ENCODE assay signal across 8 cellular contexts in genomic region chr12:49098035-49098451, GRCh38. TPM values are rescaled to one million over a fixed set of nuclear protein-coding genes. Genes with fewer than 3 reads are reported as not detected.
DNase-seq lines count a peak whose midpoint lies in the region; ATAC-seq, FAIRE-seq and TF ChIP-seq lines count a peak whose summit lies in the region.

No MANE protein-coding gene starts in this region.

- BruUV-seq in A673 (replicated peaks; lab: Mats Ljungman, UMichigan): no TSS peak

- no peaks in the 10 kb centered on the region for H3K9me3 Mint-ChIP-seq in activated T-helper 17 cell treated with anti-CD3 and anti-CD28 coated beads, Interleukin-2, amount 50 U/mL, for 72 hours

- no peak overlapping the region for H3K4me3 ChIP-seq in A673 (ENCODE audit: low read depth, low read length, poor library complexity, severe bottlenecking)
- H3K4me3 ChIP-seq in psoas muscle: no peak overlapping the region

- no peak overlapping the region for H3K27ac Mint-ChIP-seq in activated T-helper 17 cell treated with anti-CD3 and anti-CD28 coated beads, Interleukin-2, amount 50 U/mL, for 72 hours

- peaks cover 24% of the 10 kb centered on the region for H3K27me3 ChIP-seq in A673 (replicated peaks; ENCODE audit: insufficient read depth, low read depth, low read length, poor library complexity)
- H3K27me3 ChIP-seq in psoas muscle (ENCODE audit: insufficient read depth in 3 of 3, low read length in 2 of 3): peaks cover 0 to 20% (median 4%) of the 10 kb centered on the region in 3 donors

- peaks cover 69% of the 10 kb centered on the region for H3K36me3 Mint-ChIP-seq in activated T-helper 17 cell treated with anti-CD3 and anti-CD28 coated beads, Interleukin-2, amount 50 U/mL, for 72 hours (ENCODE audit: low read depth)

- H3K4me3 Mint-ChIP-seq in activated T-helper 17 cell treated with anti-CD3 and anti-CD28 coated beads, Interleukin-2, amount 50 U/mL, for 72 hours: no peak overlapping the region

- H3K36me3 ChIP-seq in A673 (ENCODE audit: insufficient read depth, low read length, poor library complexity, severe bottlenecking): peaks cover 30% of the 10 kb centered on the region
- peaks cover 0 to 69% of the 10 kb centered on the region in 2 donors for H3K36me3 ChIP-seq in psoas muscle (ENCODE audit: insufficient read depth in 1 of 2, low read depth in 1 of 2)

- H3K4me1 Mint-ChIP-seq in activated T-helper 17 cell treated with anti-CD3 and anti-CD28 coated beads, Interleukin-2, amount 50 U/mL, for 72 hours: peaks cover 8% of the 10 kb centered on the region

- POLR2A ChIA-PET in A673 (lab: Charles Lee; ENCODE audit: low non-redundant PET): no interaction called here

- DNase-seq in A673 (ENCODE audit: low spot score) (peak; percentile 67), OCI-M1 (lab: John Stamatoyannopoulos, UW) (peak; percentile 82), frontal cortex (ENCODE audit: low spot score in 2 of 2) (peak; percentile 48 to 64), psoas muscle (peak in 1 of 2 donors; percentile 62), NCI-H2107 treated with DMSO at 0.1 percent for 48 hours (lab: John Stamatoyannopoulos, UW; ENCODE audit: unreplicated experiment) (no peak)

- peaks cover 18% of the 10 kb centered on the region for H3K27me3 Mint-ChIP-seq in activated T-helper 17 cell treated with anti-CD3 and anti-CD28 coated beads, Interleukin-2, amount 50 U/mL, for 72 hours

- H3K9me3 ChIP-seq in A673 (ENCODE audit: low read depth, low read length, poor library complexity, severe bottlenecking) (no peaks in the 10 kb centered on the region), psoas muscle (no peaks in the 10 kb centered on the region)

- ATAC-seq in activated T-helper 17 cell treated with anti-CD3 and anti-CD28 coated beads, Interleukin-2, amount 50 U/mL, for 72 hours (replicated peaks): peak; percentile 58
- peak; percentile 50 to 66 (median 57) for ATAC-seq in psoas muscle
- no peak for ATAC-seq in HG03159 (IDR thresholded peaks at IDR 0.05; ENCODE audit: unreplicated experiment)

- 49 to 59% (median 51%) methylated on average over 4 of the region's 4 CpGs for WGBS in psoas muscle, 3 donors

- H3K4me1 ChIP-seq in A673 (ENCODE audit: insufficient read depth, low read length, poor library complexity, severe bottlenecking) (no peaks in the 10 kb centered on the region), psoas muscle (peaks cover 13% of the 10 kb centered on the region)

- H3K27ac ChIP-seq in A673 (ENCODE audit: low read depth, low read length, poor library complexity, severe bottlenecking) (no peak overlapping the region), psoas muscle (no peak overlapping the region)

- CTCF ChIA-PET in A673 (lab: Charles Lee): interaction anchor here (0.5 to 2.2 kb wide), 9 partner anchors 8 to 137 kb away, joined by 3 to 19 read pairs (median 5); partner anchors contain the start of gene LMBR1L

- intact Hi-C loops in A673 (cut with micrococcal nuclease; ENCODE audit: unreplicated experiment) (loop anchor here (1.0 kb wide), 1 partner anchor 34 kb away; no protein-coding TSS in a partner anchor), psoas muscle (cut with DNase I) (loop anchor here in 1 of 2 donors (5.0 kb wide), 1 partner anchor 36 kb away; the partner anchor contains the start of gene KMT2D)

- peak; percentile 86 for TF ChIP-seq CTCF in A673 (conservative IDR thresholded peaks at IDR 0.05; ENCODE audit: low read depth, low read length)
- peak; percentile 97 for TF ChIP-seq CTCF in GM12873 (IDR thresholded peaks at IDR 0.05; ENCODE audit: insufficient read depth, low read depth, low read length, missing control alignments)
- peak; percentile 71 for TF ChIP-seq CTCF in psoas muscle (IDR thresholded peaks at IDR 0.05)

- no peak for FAIRE-seq in frontal cortex (lab: Jason Lieb, UNC)

RNA-seq across cellular contexts. Expression of gene DHH, which starts 3.4 kb away (rescaled TPM):
- 0.22 and 0.39 TPM in 2 replicates for total RNA-seq in A673 (2021)
- under 1 TPM; 0.26 to 0.42 TPM for total RNA-seq in activated T-helper 17 cell treated with anti-CD3 and anti-CD28 coated beads, Interleukin-2, amount 50 U/mL, for 72 hours
- total RNA-seq in frontal cortex: 0.41 TPM
- total RNA-seq in psoas muscle: under 1 TPM; 0.07 to 0.43 (median 0.17) TPM
- under 1 TPM; 0.08 to 0.39 (median 0.17) TPM for polyA plus RNA-seq in psoas muscle

RNA-seq across cellular contexts. Expression of gene LMBR1L, which starts 12.6 kb away (rescaled TPM):
- total RNA-seq in A673 (2021) (47.2 and 55.7 TPM in 2 replicates), frontal cortex (83.6 TPM), psoas muscle (10 to 100 TPM; 13.3 to 27.3 (median 21.3) TPM)
- total RNA-seq in activated T-helper 17 cell treated with anti-CD3 and anti-CD28 coated beads, Interleukin-2, amount 50 U/mL, for 72 hours: 100 to 1,000 TPM in 1 of 2 donors, 10 to 100 TPM in 1; 56.8 to 105 TPM
- polyA plus RNA-seq in psoas muscle: 10 to 100 TPM; 13.3 to 16.8 (median 14.1) TPM

RNA-seq across cellular contexts. Expression of gene RHEBL1, which starts 28.3 kb away (rescaled TPM):
- total RNA-seq in A673 (2021): 1.3 and 1.6 TPM in 2 replicates
- 10 to 100 TPM; 12.2 to 19.3 TPM for total RNA-seq in activated T-helper 17 cell treated with anti-CD3 and anti-CD28 coated beads, Interleukin-2, amount 50 U/mL, for 72 hours
- total RNA-seq in frontal cortex: 1.2 TPM
- total RNA-seq in psoas muscle: under 1 TPM in 1 of 4 donors, not detected in 3; 0.97 TPM
- polyA plus RNA-seq in psoas muscle: 1 to 10 TPM in 1 of 3 donors, under 1 TPM in 2; 0.21 to 1.2 (median 0.57) TPM

RNA-seq across cellular contexts. Expression of gene TUBA1B, which starts 33.2 kb away (rescaled TPM):
- total RNA-seq in A673 (2021) (3,473 and 3,645 TPM in 2 replicates), frontal cortex (1,528 TPM), psoas muscle (100 to 1,000 TPM; 101 to 368 (median 242) TPM)
- total RNA-seq in activated T-helper 17 cell treated with anti-CD3 and anti-CD28 coated beads, Interleukin-2, amount 50 U/mL, for 72 hours: 1,000 to 10,000 TPM; 1,357 to 2,653 TPM
- 1,000 to 10,000 TPM in 1 of 3 donors, 100 to 1,000 TPM in 2; 294 to 1,147 (median 389) TPM for polyA plus RNA-seq in psoas muscle

RNA-seq across cellular contexts. Expression of gene KMT2D, which starts 37.4 kb away (rescaled TPM):
- total RNA-seq in A673 (2021): 121 and 138 TPM in 2 replicates
- 10 to 100 TPM; 66.8 to 78.6 TPM for total RNA-seq in activated T-helper 17 cell treated with anti-CD3 and anti-CD28 coated beads, Interleukin-2, amount 50 U/mL, for 72 hours
- total RNA-seq in frontal cortex: 14.7 TPM
- 10 to 100 TPM; 62.6 to 69.8 (median 65.1) TPM for total RNA-seq in psoas muscle
- 10 to 100 TPM; 10.8 to 65.8 (median 13.9) TPM for polyA plus RNA-seq in psoas muscle
